8 cellular contexts compared by ENCODE assay signal in genomic region chr2:210169871-210170441, GRCh38. TPM values are rescaled to one million over a fixed set of nuclear protein-coding genes. Genes with fewer than 3 reads are reported as not detected.
DNase-seq lines count a peak whose midpoint lies in the region; ATAC-seq, FAIRE-seq and TF ChIP-seq lines count a peak whose summit lies in the region.

No MANE protein-coding gene starts in this region.

- H3K79me2 ChIP-seq in astrocyte (ENCODE audit: insufficient read depth, low read length), result peaks cover 43% of the 10 kb centered on the region

- H3K4me1 Mint-ChIP-seq in astrocyte (ENCODE audit: low read depth, unreplicated experiment), result peaks cover 12% of the 10 kb centered on the region

- DNase-seq in GM12865 (ENCODE audit: low read depth), result peak; percentile 60
- DNase-seq in HAP-1 (ENCODE audit: low spot score in 2 of 2), result peak in 1 of 2 experiments; percentile 5
- DNase-seq in NAMALWA (ENCODE audit: low spot score), result peak; percentile 60
- peak; percentile 78 for DNase-seq in astrocyte (ENCODE audit: low read depth)
- no peak for DNase-seq in kidney
- peak; percentile 70 for DNase-seq in stromal cell of bone marrow (ENCODE audit: low read depth)
- DNase-seq in NCI-H526 treated with DMSO at 0.1 percent for 48 hours (lab: John Stamatoyannopoulos, UW), result no peak

- in situ Hi-C loops in HAP-1 (cut with MboI; ENCODE audit: low sequenced_read_pairs), result no loop called here

- TF ChIP-seq CTCF in GM12865 (IDR thresholded peaks at IDR 0.05; ENCODE audit: insufficient read depth, low read depth, low read length, missing control alignments) (no peak), astrocyte (IDR thresholded peaks at IDR 0.05; ENCODE audit: insufficient read depth, low read depth, low read length) (no peak), kidney (IDR thresholded peaks at IDR 0.05; ENCODE audit: borderline replicate concordance, extremely low read depth, insufficient read depth) (no peak)

- ATAC-seq in HG03521 (IDR thresholded peaks at IDR 0.05; ENCODE audit: unreplicated experiment), result no peak

- peak overlapping the region; percentile 63 for H2AFZ ChIP-seq in astrocyte (ENCODE audit: low read depth, low read length)

- intact Hi-C loops in kidney (cut with DNase I), result no loop called here

- no peaks in the 10 kb centered on the region for H3K9me3 ChIP-seq in HAP-1
- H3K9me3 ChIP-seq in astrocyte (ENCODE audit: insufficient read depth, low read depth, low read length), result no peaks in the 10 kb centered on the region
- H3K9me3 ChIP-seq in kidney (ENCODE audit: control insufficient read depth in 1 of 2, low read length in 2 of 2), result no peaks in the 10 kb centered on the region

- H3K4me2 ChIP-seq in astrocyte (ENCODE audit: low read length), result peak overlapping the region; percentile 86

- no peaks in the 10 kb centered on the region for H3K27me3 Mint-ChIP-seq in astrocyte (ENCODE audit: low read depth, unreplicated experiment)

- H3K4me3 Mint-ChIP-seq in astrocyte (ENCODE audit: unreplicated experiment), result peak overlapping the region; percentile 95

- peak overlapping the region; percentile 100 for H3K27ac Mint-ChIP-seq in astrocyte (ENCODE audit: unreplicated experiment)

- H3K9ac ChIP-seq in astrocyte (ENCODE audit: low read length) (peak overlapping the region; percentile 93), kidney (ENCODE audit: low read length in 2 of 2) (peak overlapping the region; percentile 96 to 98)

- H3K27ac ChIP-seq in astrocyte (ENCODE audit: low read depth, low read length), result peak overlapping the region; percentile 96
- peak overlapping the region; percentile 99 for H3K27ac ChIP-seq in kidney (ENCODE audit: low read depth in 2 of 2, low read length in 2 of 2)

- no peaks in the 10 kb centered on the region for H3K9me3 Mint-ChIP-seq in astrocyte (ENCODE audit: unreplicated experiment)

- H3K4me1 ChIP-seq in HAP-1 (peaks cover 7% of the 10 kb centered on the region), astrocyte (ENCODE audit: insufficient read depth, low read length) (peaks cover 8% of the 10 kb centered on the region), kidney (ENCODE audit: control insufficient read depth in 1 of 2, insufficient read depth in 1 of 2, low read depth in 1 of 2, low read length in 2 of 2) (peaks cover 2 to 16% of the 10 kb centered on the region in 2 donors)

- H3K36me3 ChIP-seq in HAP-1 (replicated peaks), result no peaks in the 10 kb centered on the region
- no peaks in the 10 kb centered on the region for H3K36me3 ChIP-seq in astrocyte (ENCODE audit: insufficient read depth, low read length)
- H3K36me3 ChIP-seq in kidney (ENCODE audit: control insufficient read depth in 1 of 2, insufficient read depth in 2 of 2, low read length in 2 of 2), result no peaks in the 10 kb centered on the region

- peak overlapping the region; percentile 99 for H3K4me3 ChIP-seq in GM12865 (ENCODE audit: low read depth, low read length)
- peak overlapping the region; percentile 81 for H3K4me3 ChIP-seq in HAP-1
- H3K4me3 ChIP-seq in astrocyte (ENCODE audit: insufficient read depth, low read depth, low read length), result peak overlapping the region; percentile 80
- peak overlapping the region; percentile 72 to 95 for H3K4me3 ChIP-seq in kidney (ENCODE audit: low read length in 2 of 2)

- H4K20me1 ChIP-seq in astrocyte (ENCODE audit: insufficient read depth, low read length), result no peaks in the 10 kb centered on the region

- peak; percentile 50 for FAIRE-seq in astrocyte (lab: Jason Lieb, UNC)
- no peak for FAIRE-seq in kidney (lab: Jason Lieb, UNC)

- no peaks in the 10 kb centered on the region for H3K27me3 ChIP-seq in HAP-1 (ENCODE audit: low read depth)
- no peaks in the 10 kb centered on the region for H3K27me3 ChIP-seq in astrocyte (ENCODE audit: insufficient read depth, low read length)

- no peaks in the 10 kb centered on the region for H3K36me3 Mint-ChIP-seq in astrocyte (ENCODE audit: low read depth, unreplicated experiment)

RNA-seq across cellular contexts. Expression of gene KANSL1L, which starts 1.3 kb away (rescaled TPM):
- total RNA-seq in astrocyte, result 7.5 and 8.7 TPM in 2 replicates
- 65.4 TPM for total RNA-seq in kidney
- polyA plus RNA-seq in kidney (ENCODE audit: insufficient read depth, low read depth, low replicate concordance), result 11.6 TPM

RNA-seq across cellular contexts. Expression of gene ACADL, which starts 55.3 kb away (rescaled TPM):
- 1.9 and 2.3 TPM in 2 replicates for total RNA-seq in astrocyte
- total RNA-seq in kidney, result 21.1 TPM
- polyA plus RNA-seq in kidney (ENCODE audit: insufficient read depth, low read depth, low replicate concordance), result 15.7 TPM

Comparison
In these comparisons a context has a peak if more than half of its experiments do, and no peak if none do; other contexts are left out.
1. DNase-seq: peak in GM12865 (single experiment), NAMALWA (single experiment), astrocyte (single experiment) and stromal cell of bone marrow (single experiment); none in kidney (single experiment) and NCI-H526 treated with DMSO at 0.1 percent for 48 hours (single experiment).
2. Peak in every context shown above with its lines, with median percentiles within 50 percentile points of each other: H3K4me3 ChIP-seq.